In genomic region chr5:159207616-159208507, GRCh38 we compare ENCODE assay signal across 1 cellular context.
TF ChIP-seq lines count a peak whose summit lies in the region.

No MANE protein-coding gene starts in this region.

TF ChIP-seq in K562, 482 proteins besides CTCF, POLR2A, EP300 and RAD21 (continued from another document and continues in another):
- TF ChIP-seq AFF1 (IDR thresholded peaks at IDR 0.05; ENCODE audit: low read depth in 1 of 2, partially characterized antibody in 2 of 2) (peak; percentile 70 to 74), POLR2G (IDR thresholded peaks at IDR 0.05; ENCODE audit: low read depth, low read length) (peak; percentile 89), PML (IDR thresholded peaks at IDR 0.05; ENCODE audit: low read length) (peak; percentile 58), SMARCC2 (IDR thresholded peaks at IDR 0.05; ENCODE audit: low read depth) (peak; percentile 58; the same call in 1 of the 2 replicates), TAL1 (IDR thresholded peaks at IDR 0.05) (peak; percentile 75), ELF4 (CRISPR knock-in tag; IDR thresholded peaks at IDR 0.05) (peak; percentile 53; the same call in 1 of the 2 replicates), ZNF639 (CRISPR knock-in tag; conservative IDR thresholded peaks at IDR 0.05 in 1 of 2, IDR thresholded peaks at IDR 0.05 in 1 of 2) (peak in 1 of 2 experiments; percentile 66; a peak in 2 of 4 replicates), HDAC6 (IDR thresholded peaks at IDR 0.05; ENCODE audit: low read depth, low read length) (no peak), PHF21A (IDR thresholded peaks at IDR 0.05; ENCODE audit: borderline replicate concordance, low read depth) (peak; percentile 70; the same call in 1 of the 2 replicates), CBX3 (IDR thresholded peaks at IDR 0.05; ENCODE audit: borderline replicate concordance in 1 of 2, low read length in 2 of 2) (peak in 1 of 2 experiments; percentile 71; a peak in 2 of 3 replicates), TAF9B (IDR thresholded peaks at IDR 0.05; ENCODE audit: partially characterized antibody) (peak; percentile 69), CXXC5 (CRISPR knock-in tag; IDR thresholded peaks at IDR 0.05) (peak; percentile 92), YY1 (IDR thresholded peaks at IDR 0.05; ENCODE audit: borderline replicate concordance in 1 of 3, control insufficient read depth in 1 of 3, extremely low read depth in 1 of 3, insufficient read depth in 3 of 3, insufficient read length in 1 of 3, insufficient replicate concordance in 2 of 3, low read depth in 1 of 3, low read length in 2 of 3) (peak in 1 of 3 experiments; percentile 17), TFAP4 (CRISPR knock-in tag; IDR thresholded peaks at IDR 0.05; ENCODE audit: borderline replicate concordance) (peak; percentile 68; the same call in 1 of the 2 replicates), SFPQ (IDR thresholded peaks at IDR 0.05; ENCODE audit: low read depth, low read length) (no peak), ZBTB17 (CRISPR knock-in tag; IDR thresholded peaks at IDR 0.05) (peak; percentile 44; the same call in 1 of the 2 replicates), ZNF263 (CRISPR knock-in tag; IDR thresholded peaks at IDR 0.05; ENCODE audit: borderline replicate concordance) (peak; percentile 67; the same call in 1 of the 2 replicates), TCF3 (CRISPR knock-in tag; IDR thresholded peaks at IDR 0.05) (peak; percentile 81), MEF2D (tag; conservative IDR thresholded peaks at IDR 0.05; ENCODE audit: low read depth) (peak; percentile 89), BMI1 (IDR thresholded peaks at IDR 0.05; ENCODE audit: low read length) (no peak), BHLHE40 (IDR thresholded peaks at IDR 0.05; ENCODE audit: low read length) (peak; percentile 56), COPS2 (conservative IDR thresholded peaks at IDR 0.05) (no peak), NCOR1 (IDR thresholded peaks at IDR 0.05) (peak; percentile 96), GABPA (tag; conservative IDR thresholded peaks at IDR 0.05; ENCODE audit: low read depth) (0 out of 2 replicates have a peak, but pooled peaks have one; percentile 10), NR1H2 (CRISPR knock-in tag; IDR thresholded peaks at IDR 0.05) (peak; percentile 100), GABPB1 (CRISPR knock-in tag; IDR thresholded peaks at IDR 0.05) (peak; percentile 54; the same call in 1 of the 2 replicates), TEAD1 (CRISPR knock-in tag; IDR thresholded peaks at IDR 0.05) (0 out of 4 replicates have a peak, but pooled peaks of 1 of the 2 experiments have one; percentile 44), CBFA2T2 (conservative IDR thresholded peaks at IDR 0.05) (peak; percentile 80), MAFF (IDR thresholded peaks at IDR 0.05; ENCODE audit: low read length) (0 out of 2 replicates have a peak, but pooled peaks have one; percentile 5), NFE2 (IDR thresholded peaks at IDR 0.05; ENCODE audit: low read depth) (peak; percentile 64)
- TF ChIP-seq, protein P1, sequence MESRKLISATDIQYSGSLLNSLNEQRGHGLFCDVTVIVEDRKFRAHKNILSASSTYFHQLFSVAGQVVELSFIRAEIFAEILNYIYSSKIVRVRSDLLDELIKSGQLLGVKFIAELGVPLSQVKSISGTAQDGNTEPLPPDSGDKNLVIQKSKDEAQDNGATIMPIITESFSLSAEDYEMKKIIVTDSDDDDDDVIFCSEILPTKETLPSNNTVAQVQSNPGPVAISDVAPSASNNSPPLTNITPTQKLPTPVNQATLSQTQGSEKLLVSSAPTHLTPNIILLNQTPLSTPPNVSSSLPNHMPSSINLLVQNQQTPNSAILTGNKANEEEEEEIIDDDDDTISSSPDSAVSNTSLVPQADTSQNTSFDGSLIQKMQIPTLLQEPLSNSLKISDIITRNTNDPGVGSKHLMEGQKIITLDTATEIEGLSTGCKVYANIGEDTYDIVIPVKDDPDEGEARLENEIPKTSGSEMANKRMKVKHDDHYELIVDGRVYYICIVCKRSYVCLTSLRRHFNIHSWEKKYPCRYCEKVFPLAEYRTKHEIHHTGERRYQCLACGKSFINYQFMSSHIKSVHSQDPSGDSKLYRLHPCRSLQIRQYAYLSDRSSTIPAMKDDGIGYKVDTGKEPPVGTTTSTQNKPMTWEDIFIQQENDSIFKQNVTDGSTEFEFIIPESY (CRISPR knock-in tag; IDR thresholded peaks at IDR 0.05), result peak; percentile 54; the same call in 1 of the 2 replicates
- TF ChIP-seq, protein P2, sequence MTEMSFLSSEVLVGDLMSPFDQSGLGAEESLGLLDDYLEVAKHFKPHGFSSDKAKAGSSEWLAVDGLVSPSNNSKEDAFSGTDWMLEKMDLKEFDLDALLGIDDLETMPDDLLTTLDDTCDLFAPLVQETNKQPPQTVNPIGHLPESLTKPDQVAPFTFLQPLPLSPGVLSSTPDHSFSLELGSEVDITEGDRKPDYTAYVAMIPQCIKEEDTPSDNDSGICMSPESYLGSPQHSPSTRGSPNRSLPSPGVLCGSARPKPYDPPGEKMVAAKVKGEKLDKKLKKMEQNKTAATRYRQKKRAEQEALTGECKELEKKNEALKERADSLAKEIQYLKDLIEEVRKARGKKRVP (CRISPR knock-in tag; IDR thresholded peaks at IDR 0.05), result no peak
- TF ChIP-seq, protein P3, sequence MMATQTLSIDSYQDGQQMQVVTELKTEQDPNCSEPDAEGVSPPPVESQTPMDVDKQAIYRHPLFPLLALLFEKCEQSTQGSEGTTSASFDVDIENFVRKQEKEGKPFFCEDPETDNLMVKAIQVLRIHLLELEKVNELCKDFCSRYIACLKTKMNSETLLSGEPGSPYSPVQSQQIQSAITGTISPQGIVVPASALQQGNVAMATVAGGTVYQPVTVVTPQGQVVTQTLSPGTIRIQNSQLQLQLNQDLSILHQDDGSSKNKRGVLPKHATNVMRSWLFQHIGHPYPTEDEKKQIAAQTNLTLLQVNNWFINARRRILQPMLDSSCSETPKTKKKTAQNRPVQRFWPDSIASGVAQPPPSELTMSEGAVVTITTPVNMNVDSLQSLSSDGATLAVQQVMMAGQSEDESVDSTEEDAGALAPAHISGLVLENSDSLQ (IDR thresholded peaks at IDR 0.05), result 0 out of 2 replicates have a peak, but pooled peaks have one; percentile 9
- TF ChIP-seq, protein P4, sequence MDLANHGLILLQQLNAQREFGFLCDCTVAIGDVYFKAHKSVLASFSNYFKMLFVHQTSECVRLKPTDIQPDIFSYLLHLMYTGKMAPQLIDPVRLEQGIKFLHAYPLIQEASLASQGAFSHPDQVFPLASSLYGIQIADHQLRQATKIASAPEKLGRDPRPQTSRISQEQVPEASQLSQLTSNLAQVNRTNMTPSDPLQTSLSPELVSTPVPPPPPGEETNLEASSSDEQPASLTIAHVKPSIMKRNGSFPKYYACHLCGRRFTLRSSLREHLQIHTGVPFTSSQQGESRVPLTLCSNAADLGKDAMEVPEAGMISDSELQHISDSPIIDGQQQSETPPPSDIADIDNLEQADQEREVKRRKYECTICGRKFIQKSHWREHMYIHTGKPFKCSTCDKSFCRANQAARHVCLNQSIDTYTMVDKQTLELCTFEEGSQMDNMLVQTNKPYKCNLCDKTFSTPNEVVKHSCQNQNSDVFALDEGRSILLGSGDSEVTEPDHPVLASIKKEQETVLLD (IDR thresholded peaks at IDR 0.05), result peak; percentile 22; the same call in 1 of the 2 replicates
- TF ChIP-seq, protein P5, sequence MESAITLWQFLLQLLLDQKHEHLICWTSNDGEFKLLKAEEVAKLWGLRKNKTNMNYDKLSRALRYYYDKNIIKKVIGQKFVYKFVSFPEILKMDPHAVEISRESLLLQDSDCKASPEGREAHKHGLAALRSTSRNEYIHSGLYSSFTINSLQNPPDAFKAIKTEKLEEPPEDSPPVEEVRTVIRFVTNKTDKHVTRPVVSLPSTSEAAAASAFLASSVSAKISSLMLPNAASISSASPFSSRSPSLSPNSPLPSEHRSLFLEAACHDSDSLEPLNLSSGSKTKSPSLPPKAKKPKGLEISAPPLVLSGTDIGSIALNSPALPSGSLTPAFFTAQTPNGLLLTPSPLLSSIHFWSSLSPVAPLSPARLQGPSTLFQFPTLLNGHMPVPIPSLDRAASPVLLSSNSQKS (CRISPR knock-in tag; IDR thresholded peaks at IDR 0.05), result no peak
- TF ChIP-seq, protein P6, sequence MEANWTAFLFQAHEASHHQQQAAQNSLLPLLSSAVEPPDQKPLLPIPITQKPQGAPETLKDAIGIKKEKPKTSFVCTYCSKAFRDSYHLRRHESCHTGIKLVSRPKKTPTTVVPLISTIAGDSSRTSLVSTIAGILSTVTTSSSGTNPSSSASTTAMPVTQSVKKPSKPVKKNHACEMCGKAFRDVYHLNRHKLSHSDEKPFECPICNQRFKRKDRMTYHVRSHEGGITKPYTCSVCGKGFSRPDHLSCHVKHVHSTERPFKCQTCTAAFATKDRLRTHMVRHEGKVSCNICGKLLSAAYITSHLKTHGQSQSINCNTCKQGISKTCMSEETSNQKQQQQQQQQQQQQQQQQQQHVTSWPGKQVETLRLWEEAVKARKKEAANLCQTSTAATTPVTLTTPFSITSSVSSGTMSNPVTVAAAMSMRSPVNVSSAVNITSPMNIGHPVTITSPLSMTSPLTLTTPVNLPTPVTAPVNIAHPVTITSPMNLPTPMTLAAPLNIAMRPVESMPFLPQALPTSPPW (CRISPR knock-in tag; IDR thresholded peaks at IDR 0.05), result peak; percentile 73
- TF ChIP-seq, protein P7, sequence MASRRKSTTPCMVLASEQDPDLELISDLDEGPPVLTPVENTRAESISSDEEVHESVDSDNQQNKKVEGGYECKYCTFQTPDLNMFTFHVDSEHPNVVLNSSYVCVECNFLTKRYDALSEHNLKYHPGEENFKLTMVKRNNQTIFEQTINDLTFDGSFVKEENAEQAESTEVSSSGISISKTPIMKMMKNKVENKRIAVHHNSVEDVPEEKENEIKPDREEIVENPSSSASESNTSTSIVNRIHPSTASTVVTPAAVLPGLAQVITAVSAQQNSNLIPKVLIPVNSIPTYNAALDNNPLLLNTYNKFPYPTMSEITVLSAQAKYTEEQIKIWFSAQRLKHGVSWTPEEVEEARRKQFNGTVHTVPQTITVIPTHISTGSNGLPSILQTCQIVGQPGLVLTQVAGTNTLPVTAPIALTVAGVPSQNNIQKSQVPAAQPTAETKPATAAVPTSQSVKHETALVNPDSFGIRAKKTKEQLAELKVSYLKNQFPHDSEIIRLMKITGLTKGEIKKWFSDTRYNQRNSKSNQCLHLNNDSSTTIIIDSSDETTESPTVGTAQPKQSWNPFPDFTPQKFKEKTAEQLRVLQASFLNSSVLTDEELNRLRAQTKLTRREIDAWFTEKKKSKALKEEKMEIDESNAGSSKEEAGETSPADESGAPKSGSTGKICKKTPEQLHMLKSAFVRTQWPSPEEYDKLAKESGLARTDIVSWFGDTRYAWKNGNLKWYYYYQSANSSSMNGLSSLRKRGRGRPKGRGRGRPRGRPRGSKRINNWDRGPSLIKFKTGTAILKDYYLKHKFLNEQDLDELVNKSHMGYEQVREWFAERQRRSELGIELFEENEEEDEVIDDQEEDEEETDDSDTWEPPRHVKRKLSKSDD (conservative IDR thresholded peaks at IDR 0.05; ENCODE audit: low read length), result no peak
